In the genomic region with DNA sequence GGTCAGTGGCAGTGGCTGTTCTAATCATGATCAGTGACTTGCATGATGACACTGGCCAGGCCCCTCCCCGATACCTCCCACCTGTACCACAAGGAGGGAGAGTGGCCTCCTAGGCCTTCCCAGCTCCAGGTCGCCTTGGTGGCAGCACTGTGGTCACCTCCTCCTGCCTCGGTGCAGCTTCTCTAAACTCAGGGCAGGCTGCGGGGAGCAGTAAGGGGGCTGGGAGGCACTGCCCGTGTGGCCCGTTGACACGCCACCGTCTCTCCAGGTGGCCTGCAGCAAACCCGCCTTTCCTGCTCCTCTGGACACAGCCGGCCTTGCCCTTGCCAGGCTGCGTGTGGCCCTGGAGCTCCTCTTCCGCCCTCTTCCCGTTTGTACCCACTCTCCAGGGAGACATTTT, we compare ENCODE assay signal across 16 cellular contexts.
DNase-seq lines count a peak whose midpoint lies in the region; ATAC-seq and TF ChIP-seq lines count a peak whose summit lies in the region.
"Had no signal": no experiment of that assay in that cellular context is flagged by ENCODE, and none has a peak within 500 bp of the region (broad histone marks: within the 10 kb centered on the region; RNA-seq: fewer than 3 reads in every experiment).

No MANE protein-coding gene starts in this region.

- H3K36me3 Mint-ChIP-seq in WTC11 (no peaks in the 10 kb centered on the region), immature natural killer cell (no peaks in the 10 kb centered on the region)

- POLR2A ChIA-PET in WTC11 (lab: Charles Lee), result interaction anchor here (1.4 kb wide), 1 partner anchor 23 kb away, joined by 4 read pairs; no protein-coding TSS in a partner anchor

- TF ChIP-seq CTCF in WTC11 (IDR thresholded peaks at IDR 0.05), result no peak

- H3K27me3 Mint-ChIP-seq in WTC11 (ENCODE audit: low read depth) (no peaks in the 10 kb centered on the region), immature natural killer cell (ENCODE audit: low read depth in 3 of 3) (peaks cover 0 to 7% (median 0%) of the 10 kb centered on the region in 3 donors)
- H3K27me3 Mint-ChIP-seq: B cell had no signal

- ATAC-seq in WTC11, result peak; percentile 23

- intact Hi-C loops in posterior vena cava (cut with DNase I), result no loop called here

- H3K4me1 Mint-ChIP-seq in WTC11 (peaks cover 30% of the 10 kb centered on the region), immature natural killer cell (no peaks in the 10 kb centered on the region)

- CTCF ChIA-PET in WTC11 (lab: Charles Lee), result interaction anchor here (0.5 to 2.3 kb wide), 7 partner anchors 13 to 404 kb away, joined by 3 to 9 read pairs (median 4); no protein-coding TSS in a partner anchor

- H3K27ac Mint-ChIP-seq in WTC11 (peak overlapping the region; percentile 96), immature natural killer cell (no peak overlapping the region)
- H3K27ac Mint-ChIP-seq: activated CD4-positive, alpha-beta memory T cell treated with anti-CD3 and anti-CD28 coated beads, Interleukin-2, amount 10 ng/mL, durations not matched to agents 7 days and 5 days; B cell had no signal

- H3K9me3 Mint-ChIP-seq in WTC11, result no peaks in the 10 kb centered on the region
- H3K9me3 Mint-ChIP-seq in immature natural killer cell, result no peaks in the 10 kb centered on the region
- H3K9me3 Mint-ChIP-seq: activated CD4-positive, alpha-beta memory T cell treated with anti-CD3 and anti-CD28 coated beads, Interleukin-2, amount 10 ng/mL, durations not matched to agents 7 days and 5 days had no signal

- H3K4me3 Mint-ChIP-seq in WTC11, result peak overlapping the region; percentile 84
- H3K4me3 Mint-ChIP-seq in immature natural killer cell, result no peak overlapping the region
- H3K4me3 Mint-ChIP-seq: B cell had no signal

- peak; percentile 16 for DNase-seq in DMS53 treated with DMSO at 0.1 percent for 48 hours (lab: John Stamatoyannopoulos, UW; ENCODE audit: unreplicated experiment)
- DNase-seq in WTC11 (ENCODE audit: low spot score), result no peak
- peak; percentile 55 for DNase-seq in iPS-NIHi11 (ENCODE audit: low spot score)
- DNase-seq in posterior vena cava (ENCODE audit: low spot score), result peak; percentile 69
- no peak for DNase-seq in SKM-1 (lab: John Stamatoyannopoulos, UW; ENCODE audit: unreplicated experiment)
- no peak for DNase-seq in immature natural killer cell
- DNase-seq in COLO829 (ENCODE audit: low spot score), result no peak
- DNase-seq: activated CD4-positive, alpha-beta memory T cell treated with anti-CD3 and anti-CD28 coated beads, Interleukin-2, amount 10 ng/mL, durations not matched to agents 7 days and 5 days; anterior cingulate cortex; cortex of kidney; heart right ventricle; NCI-H1436; NCI-H446; SJCRH30; stimulated activated CD4-positive, alpha-beta T cell treated with anti-CD3 and anti-CD28 coated beads, Interleukin-4, amount 100 ng/mL, for 24 hours had no signal

TF ChIP-seq in WTC11, 78 proteins besides CTCF, POLR2A, EP300 and RAD21:
- TF ChIP-seq SMAD3 (CRISPR knock-in tag; IDR thresholded peaks at IDR 0.05; ENCODE audit: borderline replicate concordance) (no peak), HMGA2 (CRISPR knock-in tag; IDR thresholded peaks at IDR 0.05) (no peak)

Comparison
In these comparisons a context has a peak if more than half of its experiments do, and no peak if none do; other contexts are left out.
1. DNase-seq: peak in DMS53 treated with DMSO at 0.1 percent for 48 hours (single experiment), iPS-NIHi11 (single experiment) and posterior vena cava (single experiment); none in WTC11 (single experiment), SKM-1 (single experiment), immature natural killer cell (0 of 3) and COLO829 (single experiment).